ENCODE assay signal across 9 cellular contexts in genomic region chr3:146161725-146162047, GRCh38. TPM values are rescaled to one million over a fixed set of nuclear protein-coding genes. Genes with fewer than 3 reads are reported as not detected.
DNase-seq lines count a peak whose midpoint lies in the region; ATAC-seq, FAIRE-seq and TF ChIP-seq lines count a peak whose summit lies in the region.
"Had no signal": no experiment of that assay in that cellular context is flagged by ENCODE, and none has a peak within 500 bp of the region (broad histone marks: within the 10 kb centered on the region; RNA-seq: fewer than 3 reads in every experiment).

No MANE protein-coding gene starts in this region.

- intact Hi-C loops in posterior vena cava (cut with DNase I): loop anchor here in 1 of 2 donors (10.0 kb wide), 1 partner anchor 77 kb away; no protein-coding TSS in a partner anchor

- ATAC-seq in GM18867 (IDR thresholded peaks at IDR 0.05; ENCODE audit: unreplicated experiment) (no peak), GM21529 (IDR thresholded peaks at IDR 0.05; ENCODE audit: unreplicated experiment) (no peak)

- no peak for TF ChIP-seq CTCF in foreskin fibroblast (IDR thresholded peaks at IDR 0.05; ENCODE audit: low read depth, low read length)

- H3K27ac ChIP-seq in SJSA1: peak overlapping the region; percentile 83
- H3K27ac ChIP-seq: BLaER1 treated with 17β-estradiol and CSF1 and Interleukin-3, amounts not matched to agents 10 nM and 100 nM had no signal

- no peaks in the 10 kb centered on the region for H3K9me3 ChIP-seq in SJSA1 (replicated peaks)

- no peaks in the 10 kb centered on the region for H3K27me3 ChIP-seq in SJSA1 (replicated peaks)
- H3K27me3 ChIP-seq: BLaER1 treated with 17β-estradiol and CSF1 and Interleukin-3, amounts not matched to agents 10 nM and 100 nM had no signal

- H3K36me3 ChIP-seq in SJSA1: peaks cover 8% of the 10 kb centered on the region
- H3K36me3 ChIP-seq: BLaER1 treated with 17β-estradiol and CSF1 and Interleukin-3, amounts not matched to agents 10 nM and 100 nM had no signal

- DNase-seq in DMS79 treated with DMSO at 0.1 percent for 48 hours (lab: John Stamatoyannopoulos, UW) (peak; percentile 22), DMS79 (lab: John Stamatoyannopoulos, UW) (no peak), SJSA1 (ENCODE audit: low read depth in 1 of 2, low spot score in 2 of 2) (peak in 1 of 2 experiments; percentile 44), foreskin fibroblast (peak; percentile 46 to 78), posterior vena cava (ENCODE audit: low spot score) (peak; percentile 87), HTR-8/SVneo (ENCODE audit: insufficient read length, low spot score) (no peak)

- FAIRE-seq in HTR-8/SVneo (lab: Jason Lieb, UNC): no peak

- peaks cover 74% of the 10 kb centered on the region for H3K4me1 ChIP-seq in SJSA1 (replicated peaks)
- H3K4me1 ChIP-seq: BLaER1 treated with 17β-estradiol and CSF1 and Interleukin-3, amounts not matched to agents 10 nM and 100 nM had no signal

- H3K4me3 ChIP-seq in SJSA1: peak overlapping the region; percentile 83
- peak overlapping the region; percentile 59 to 95 for H3K4me3 ChIP-seq in foreskin fibroblast (ENCODE audit: low read depth in 1 of 2, low read length in 2 of 2)
- H3K4me3 ChIP-seq: BLaER1 treated with 17β-estradiol and CSF1 and Interleukin-3, amounts not matched to agents 10 nM and 100 nM had no signal

RNA-seq across cellular contexts. Expression of gene PLOD2, which starts 0.7 kb away (rescaled TPM):
- total RNA-seq in SJSA1 (2014; rRNA removed; shearing (Covaris generic)): 109 and 129 TPM in 2 replicates
- 10 to 100 TPM; 63.8 to 64.1 TPM for total RNA-seq in posterior vena cava

Comparison
In these comparisons a context has a peak if more than half of its experiments do, and no peak if none do; other contexts are left out.
1. DNase-seq: peak in DMS79 treated with DMSO at 0.1 percent for 48 hours (single experiment), foreskin fibroblast (2 of 2) and posterior vena cava (single experiment); none in DMS79 (single experiment) and HTR-8/SVneo (single experiment).